8 cellular contexts compared by ENCODE assay signal in genomic region chr20:63658749-63659187, GRCh38. TPM values are rescaled to one million over a fixed set of nuclear protein-coding genes. Genes with fewer than 3 reads are reported as not detected.
DNase-seq lines count a peak whose midpoint lies in the region; ATAC-seq and TF ChIP-seq lines count a peak whose summit lies in the region.

No MANE protein-coding gene starts in this region.

- TF ChIP-seq CTCF in activated CD8-positive, alpha-beta T cell treated with anti-CD3 and anti-CD28 coated beads for 36 hours (IDR thresholded peaks at IDR 0.05) = no peak
- TF ChIP-seq CTCF in left ventricle myocardium inferior (IDR thresholded peaks at IDR 0.05; ENCODE audit: borderline replicate concordance) = no peak

- intact Hi-C loops in activated CD8-positive, alpha-beta T cell treated with anti-CD3 and anti-CD28 coated beads for 36 hours (cut with micrococcal nuclease) = no loop called here
- intact Hi-C loops in left ventricle myocardium inferior (cut with micrococcal nuclease) = no loop called here

- DNase-seq in SIG-M5 treated with dmso at 0.1 percent for 504 hours (lab: John Stamatoyannopoulos, UW; ENCODE audit: unreplicated experiment) (peak; percentile 41), SIG-M5 (lab: John Stamatoyannopoulos, UW) (no peak), left ventricle myocardium inferior (peak; percentile 41), DMS79 treated with DMSO at 0.1 percent for 48 hours (lab: John Stamatoyannopoulos, UW) (no peak), H4 (ENCODE audit: low spot score) (no peak)
- no peak for DNase-seq in activated CD8-positive, alpha-beta T cell treated with anti-CD3 and anti-CD28 coated beads for 36 hours

- peaks cover 23% of the 10 kb centered on the region for H3K4me1 Mint-ChIP-seq in activated CD8-positive, alpha-beta T cell treated with anti-CD3 and anti-CD28 coated beads for 36 hours (ENCODE audit: low read depth)

- H3K36me3 ChIP-seq in left ventricle myocardium inferior = peaks cover 31% of the 10 kb centered on the region
- peaks cover 32% of the 10 kb centered on the region for H3K36me3 ChIP-seq in skeletal muscle satellite cell (ENCODE audit: insufficient read depth, low read length)

- H3K27me3 ChIP-seq in left ventricle myocardium inferior (ENCODE audit: low read depth) = no peaks in the 10 kb centered on the region
- no peaks in the 10 kb centered on the region for H3K27me3 ChIP-seq in skeletal muscle satellite cell (ENCODE audit: control insufficient read depth, insufficient read depth, low read length)

- peaks cover 18% of the 10 kb centered on the region for H3K36me3 Mint-ChIP-seq in activated CD8-positive, alpha-beta T cell treated with anti-CD3 and anti-CD28 coated beads for 36 hours (ENCODE audit: low read depth)

- H3K27ac ChIP-seq in left ventricle myocardium inferior (replicated peaks) = peak overlapping the region; percentile 92

- peaks cover 29% of the 10 kb centered on the region for H3K4me1 ChIP-seq in left ventricle myocardium inferior
- H3K4me1 ChIP-seq in skeletal muscle satellite cell (ENCODE audit: control insufficient read depth, insufficient read depth, low read length) = peaks cover 19% of the 10 kb centered on the region

- ATAC-seq in HG03139 (IDR thresholded peaks at IDR 0.05; ENCODE audit: unreplicated experiment) = peak; percentile 16
- peak; percentile 5 for ATAC-seq in activated CD8-positive, alpha-beta T cell treated with anti-CD3 and anti-CD28 coated beads for 36 hours

- CTCF ChIA-PET in activated CD8-positive, alpha-beta T cell treated with anti-CD3 and anti-CD28 coated beads for 36 hours (lab: Charles Lee) = interaction anchor here (1.2 to 1.6 kb wide), 5 partner anchors 10 to 141 kb away, joined by 3 to 11 read pairs (median 5); partner anchors contain the start of gene PTK6

- POLR2A ChIA-PET in activated CD8-positive, alpha-beta T cell treated with anti-CD3 and anti-CD28 coated beads for 36 hours (lab: Charles Lee) = interaction anchor here (0.7 to 1.7 kb wide), 6 partner anchors 15 to 138 kb away, joined by 3 to 14 read pairs (median 4); partner anchors contain the start of genes GMEB2, PPDPF and SLC2A4RG

- H3K4me3 Mint-ChIP-seq in activated CD8-positive, alpha-beta T cell treated with anti-CD3 and anti-CD28 coated beads for 36 hours = peak overlapping the region; percentile 96

- peak overlapping the region; percentile 91 for H3K9ac ChIP-seq in skeletal muscle satellite cell (ENCODE audit: low read depth, low read length)

- H3K9me3 ChIP-seq in left ventricle myocardium inferior (replicated peaks) (no peaks in the 10 kb centered on the region), skeletal muscle satellite cell (replicated peaks; ENCODE audit: low read length) (no peaks in the 10 kb centered on the region)

- H3K9me3 Mint-ChIP-seq in activated CD8-positive, alpha-beta T cell treated with anti-CD3 and anti-CD28 coated beads for 36 hours = no peaks in the 10 kb centered on the region

- no peaks in the 10 kb centered on the region for H3K27me3 Mint-ChIP-seq in activated CD8-positive, alpha-beta T cell treated with anti-CD3 and anti-CD28 coated beads for 36 hours

- H3K4me2 ChIP-seq in skeletal muscle satellite cell (ENCODE audit: low read length) = peak overlapping the region; percentile 97

- peak overlapping the region; percentile 93 for H3K27ac Mint-ChIP-seq in activated CD8-positive, alpha-beta T cell treated with anti-CD3 and anti-CD28 coated beads for 36 hours

- H3K4me3 ChIP-seq in left ventricle myocardium inferior (peak overlapping the region; percentile 73), skeletal muscle satellite cell (ENCODE audit: low read length) (peak overlapping the region; percentile 99)

RNA-seq across cellular contexts. Expression of gene RTEL1, which starts 0.7 kb away (rescaled TPM):
- total RNA-seq in activated CD8-positive, alpha-beta T cell treated with anti-CD3 and anti-CD28 coated beads for 36 hours = 10 to 100 TPM; 37.4 to 39.1 TPM
- total RNA-seq in left ventricle myocardium inferior = 9.6 TPM
- total RNA-seq in skeletal muscle satellite cell (2012; rRNA removed) = 8.6 and 14.0 TPM in 2 replicates
- total RNA-seq in H4 (2014; rRNA removed; shearing (Covaris generic)) = 8.6 and 11.6 TPM in 2 replicates

RNA-seq across cellular contexts. Expression of gene STMN3, which starts 5.5 kb away (rescaled TPM):
- total RNA-seq in activated CD8-positive, alpha-beta T cell treated with anti-CD3 and anti-CD28 coated beads for 36 hours = 10 to 100 TPM; 17.8 to 18.4 TPM
- 4.6 TPM for total RNA-seq in left ventricle myocardium inferior
- total RNA-seq in skeletal muscle satellite cell (2012; rRNA removed) = 9.6 and 12.2 TPM in 2 replicates
- total RNA-seq in H4 (2014; rRNA removed; shearing (Covaris generic)) = 9.4 and 18.9 TPM in 2 replicates

RNA-seq across cellular contexts. Expression of gene GMEB2, which starts 31.9 kb away (rescaled TPM):
- 10 to 100 TPM; 16.2 to 16.3 TPM for total RNA-seq in activated CD8-positive, alpha-beta T cell treated with anti-CD3 and anti-CD28 coated beads for 36 hours
- 5.3 TPM for total RNA-seq in left ventricle myocardium inferior
- total RNA-seq in skeletal muscle satellite cell (2012; rRNA removed) = 6.1 and 8.9 TPM in 2 replicates
- 5.5 and 6.0 TPM in 2 replicates for total RNA-seq in H4 (2014; rRNA removed; shearing (Covaris generic))

RNA-seq across cellular contexts. Expression of gene TNFRSF6B, which starts 37.7 kb away (rescaled TPM):
- not detected for total RNA-seq in activated CD8-positive, alpha-beta T cell treated with anti-CD3 and anti-CD28 coated beads for 36 hours
- total RNA-seq in left ventricle myocardium inferior = 0.27 TPM
- total RNA-seq in skeletal muscle satellite cell (2012; rRNA removed) = 0.51 and 4.4 TPM in 2 replicates
- 0.10 and 0.39 TPM in 2 replicates for total RNA-seq in H4 (2014; rRNA removed; shearing (Covaris generic))

RNA-seq across cellular contexts. Expression of gene ARFRP1, which starts 49.0 kb away (rescaled TPM):
- 10 to 100 TPM; 41.7 to 44.2 TPM for total RNA-seq in activated CD8-positive, alpha-beta T cell treated with anti-CD3 and anti-CD28 coated beads for 36 hours
- 37.1 TPM for total RNA-seq in left ventricle myocardium inferior
- total RNA-seq in skeletal muscle satellite cell (2012; rRNA removed) = 21.2 and 26.1 TPM in 2 replicates
- total RNA-seq in H4 (2014; rRNA removed; shearing (Covaris generic)) = 24.6 and 36.0 TPM in 2 replicates

Comparison
In these comparisons a context has a peak if more than half of its experiments do, and no peak if none do; other contexts are left out.
1. DNase-seq: peak in SIG-M5 treated with dmso at 0.1 percent for 504 hours (single experiment) and left ventricle myocardium inferior (single experiment); none in SIG-M5 (single experiment), activated CD8-positive, alpha-beta T cell treated with anti-CD3 and anti-CD28 coated beads for 36 hours (single experiment), DMS79 treated with DMSO at 0.1 percent for 48 hours (single experiment) and H4 (single experiment).